Comparison of ENCODE assay signal across 24 cellular contexts in genomic region chr14:104514156-104514848, GRCh38.
DNase-seq lines count a peak whose midpoint lies in the region; ATAC-seq, FAIRE-seq and TF ChIP-seq lines count a peak whose summit lies in the region.
"Had no signal": no experiment of that assay in that cellular context is flagged by ENCODE, and none has a peak within 500 bp of the region (broad histone marks: within the 10 kb centered on the region; RNA-seq: fewer than 3 reads in every experiment).

No MANE protein-coding gene starts in this region.

- no peaks in the 10 kb centered on the region for H3K36me3 ChIP-seq in pancreas
- no peaks in the 10 kb centered on the region for H3K36me3 ChIP-seq in aorta (ENCODE audit: control insufficient read depth in 1 of 2, insufficient read depth in 2 of 2, low read length in 1 of 2)
- H3K36me3 ChIP-seq: colonic mucosa, sigmoid colon, suprapubic skin had no signal

- H3K27ac ChIP-seq in pancreas (no peak overlapping the region), aorta (ENCODE audit: low read depth in 1 of 2, low read length in 2 of 2) (no peak overlapping the region)
- H3K27ac ChIP-seq: 22Rv1, colonic mucosa, foreskin keratinocyte, sigmoid colon, suprapubic skin had no signal

- FAIRE-seq in pancreas (lab: Jason Lieb, UNC), result no peak
- FAIRE-seq: H1 had no signal

- DNase-seq in DMS 273 (lab: John Stamatoyannopoulos, UW; ENCODE audit: unreplicated experiment) (peak; percentile 27), DMS 273 treated with DMSO at 0.1 percent for 48 hours (lab: John Stamatoyannopoulos, UW) (no peak), LNCaP clone FGC (ENCODE audit: low read depth) (peak; percentile 39), cardiac septum (ENCODE audit: low spot score) (peak; percentile 51), pancreas (peak in 4 of 6 donors; percentile 19 to 50 (median 39)), NCI-H226 (no peak), RKO (ENCODE audit: low spot score) (no peak), aorta (no peak)
- DNase-seq: activated CD4-positive, alpha-beta T cell treated with anti-CD3 and anti-CD28 coated beads, Interleukin-2, amount 10 ng/mL, durations not matched to agents 24 days and 14 days; activated naive CD4-positive, alpha-beta T cell treated with anti-CD3 and anti-CD28 coated beads for 36 hours; colonic mucosa; effector memory CD8-positive, alpha-beta T cell; foreskin keratinocyte; mammary epithelial cell; NCI-H1105 treated with DMSO at 0.1 percent for 48 hours; NCI-H2029 treated with DMSO at 0.1 percent for 48 hours; NCI-H2227 treated with DMSO at 0.1 percent for 48 hours; NCI-H82; sigmoid colon; stimulated activated naive B cell treated with anti-CD40 and anti-IgM and Interleukin-4, amounts not matched to agents 10 μg/mL and 1 μg/mL and 100 μg/mL, for 72 hours had no signal

- H3K9me3 ChIP-seq in pancreas (no peaks in the 10 kb centered on the region), aorta (ENCODE audit: control insufficient read depth, low read length) (peaks cover 17% of the 10 kb centered on the region)
- H3K9me3 ChIP-seq: colonic mucosa had no signal

- H3K27me3 ChIP-seq in pancreas (no peaks in the 10 kb centered on the region), aorta (ENCODE audit: control insufficient read depth in 1 of 2, insufficient read depth in 2 of 2, low read length in 1 of 2) (no peaks in the 10 kb centered on the region)
- H3K27me3 ChIP-seq: colonic mucosa had no signal

- no peaks in the 10 kb centered on the region for H3K4me1 ChIP-seq in pancreas
- no peaks in the 10 kb centered on the region for H3K4me1 ChIP-seq in aorta (ENCODE audit: control insufficient read depth in 1 of 2, insufficient read depth in 2 of 2, low read length in 2 of 2)
- H3K4me1 ChIP-seq: colonic mucosa, foreskin keratinocyte, sigmoid colon had no signal

- H3K4me3 ChIP-seq in LNCaP clone FGC (ENCODE audit: low read depth, low read length), result no peak overlapping the region
- no peak overlapping the region for H3K4me3 ChIP-seq in pancreas
- no peak overlapping the region for H3K4me3 ChIP-seq in aorta (ENCODE audit: low read length in 2 of 2)
- H3K4me3 ChIP-seq: colonic mucosa, sigmoid colon, suprapubic skin had no signal

- TF ChIP-seq CTCF in LNCaP clone FGC (IDR thresholded peaks at IDR 0.05; ENCODE audit: control insufficient read depth, extremely low read depth, insufficient read depth), result no peak
- no peak for TF ChIP-seq CTCF in pancreas (IDR thresholded peaks at IDR 0.05)

- intact Hi-C loops in cardiac septum (cut with DNase I), result no loop called here
- intact Hi-C loops in pancreas (cut with DNase I), result no loop called here
- intact Hi-C loops in aorta (cut with DNase I), result no loop called here

- peak in 2 of 4 donors; percentile 35 to 41 for ATAC-seq in pancreas
- no peak for ATAC-seq in aorta (ENCODE audit: low FRiP score)
- ATAC-seq: effector memory CD8-positive, alpha-beta T cell; esophagus mucosa; foreskin keratinocyte; stimulated activated naive B cell treated with anti-CD40 and anti-IgM and Interleukin-4, amounts not matched to agents 10 μg/mL and 1 μg/mL and 100 μg/mL, for 72 hours had no signal

- 41 to 46% methylated on average over 16 of the region's 16 CpGs for WGBS in pancreas, 2 donors
- WGBS in aorta, 2 donors, result 48 to 51% methylated on average over 16 of the region's 16 CpGs

Comparison
In these comparisons a context has a peak if more than half of its experiments do, and no peak if none do; other contexts are left out.
1. DNase-seq: peak in DMS 273 (single experiment), LNCaP clone FGC (single experiment), cardiac septum (single experiment) and pancreas (4 of 6); none in DMS 273 treated with DMSO at 0.1 percent for 48 hours (single experiment), NCI-H226 (single experiment), RKO (single experiment) and aorta (0 of 2).